ENCODE assay signal across 1 cellular context in genomic region chr19:54115071-54116063, GRCh38.
TF ChIP-seq lines count a peak whose summit lies in the region.

Gene PRPF31 (plus strand): TSS chr19:54115754. CDS start chr19:54118279, 2,525 bp downstream.
Gene TFPT (minus strand): TSS chr19:54115657. CDS start chr19:54115269, 388 bp downstream.

TF ChIP-seq in HepG2, 621 proteins besides CTCF, POLR2A, EP300 and RAD21 (continued from another document and continues in another):
- no peak; the same call in 1 of the 2 replicates for TF ChIP-seq SIX4 (CRISPR knock-in tag; IDR thresholded peaks at IDR 0.05)
- no peak; the same call in 1 of the 2 replicates for TF ChIP-seq TBX2 (CRISPR knock-in tag; IDR thresholded peaks at IDR 0.05; ENCODE audit: borderline replicate concordance)
- peak; percentile 95 for TF ChIP-seq YEATS2 (CRISPR knock-in tag; IDR thresholded peaks at IDR 0.05; ENCODE audit: borderline replicate concordance)
- 0 out of 2 replicates have a peak, but pooled peaks have one; percentile 52 for TF ChIP-seq HNRNPL (IDR thresholded peaks at IDR 0.05; ENCODE audit: low read depth, low read length)
- peak; percentile 86; the same call in 1 of the 2 replicates for TF ChIP-seq TARDBP (CRISPR knock-in tag; IDR thresholded peaks at IDR 0.05)
- peak; percentile 67; the same call in 1 of the 2 replicates for TF ChIP-seq FOXK2 (IDR thresholded peaks at IDR 0.05)
- TF ChIP-seq ZNF367 (CRISPR knock-in tag; IDR thresholded peaks at IDR 0.05; ENCODE audit: borderline replicate concordance) = no peak
- peak; percentile 67 for TF ChIP-seq PATZ1 (CRISPR knock-in tag; IDR thresholded peaks at IDR 0.05)
- TF ChIP-seq BHLHE40 (IDR thresholded peaks at IDR 0.05; ENCODE audit: low read length) = peak; percentile 37; the same call in 1 of the 2 replicates
- TF ChIP-seq AKAP8 (CRISPR knock-in tag; IDR thresholded peaks at IDR 0.05) = peak; percentile 15
- TF ChIP-seq BORCS8-MEF2B (CRISPR knock-in tag; IDR thresholded peaks at IDR 0.05) = peak; percentile 41; the same call in 1 of the 2 replicates
- TF ChIP-seq REST (IDR thresholded peaks at IDR 0.05; ENCODE audit: borderline replicate concordance in 1 of 2, low read depth in 1 of 2, low read length in 2 of 2) = no peak; a peak in 1 of 4 replicates
- no peak for TF ChIP-seq ZBTB21 (CRISPR knock-in tag; IDR thresholded peaks at IDR 0.05)
- TF ChIP-seq ZNF496 (CRISPR knock-in tag; IDR thresholded peaks at IDR 0.05; ENCODE audit: insufficient replicate concordance) = no peak
- no peak for TF ChIP-seq SATB2 (CRISPR knock-in tag; IDR thresholded peaks at IDR 0.05)
- TF ChIP-seq MEF2D (CRISPR knock-in tag; IDR thresholded peaks at IDR 0.05) = peak; percentile 88
- TF ChIP-seq MED13 (CRISPR knock-in tag; IDR thresholded peaks at IDR 0.05) = no peak
- peak; percentile 71; the same call in 1 of the 2 replicates for TF ChIP-seq ZNF670 (CRISPR knock-in tag; IDR thresholded peaks at IDR 0.05; ENCODE audit: borderline replicate concordance)
- peak; percentile 93; the same call in 1 of the 2 replicates for TF ChIP-seq ZNF337 (CRISPR knock-in tag; IDR thresholded peaks at IDR 0.05; ENCODE audit: borderline replicate concordance, low read depth)
- no peak for TF ChIP-seq THYN1 (CRISPR knock-in tag; IDR thresholded peaks at IDR 0.05; ENCODE audit: borderline replicate concordance, low read depth)
- TF ChIP-seq ZNF549 (CRISPR knock-in tag; IDR thresholded peaks at IDR 0.05) = no peak
- no peak for TF ChIP-seq NCOR1 (IDR thresholded peaks at IDR 0.05; ENCODE audit: borderline replicate concordance, low read length)
- 0 out of 2 replicates have a peak, but pooled peaks have one; percentile 35 for TF ChIP-seq PPARG (CRISPR knock-in tag; conservative IDR thresholded peaks at IDR 0.05)
- no peak for TF ChIP-seq NONO (IDR thresholded peaks at IDR 0.05)
- TF ChIP-seq NONO (CRISPR knock-in tag; conservative IDR thresholded peaks at IDR 0.05) = peak; percentile 95
- TF ChIP-seq CBX5 (CRISPR knock-in tag; IDR thresholded peaks at IDR 0.05; ENCODE audit: borderline replicate concordance) = peak; percentile 86; the same call in 1 of the 2 replicates
- TF ChIP-seq RFX3 (CRISPR knock-in tag; IDR thresholded peaks at IDR 0.05) = no peak
- peak; percentile 59; the same call in 1 of the 2 replicates for TF ChIP-seq ZNF317 (CRISPR knock-in tag; IDR thresholded peaks at IDR 0.05)
- no peak; the same call in 1 of the 2 replicates for TF ChIP-seq ZNF788 (CRISPR knock-in tag; IDR thresholded peaks at IDR 0.05; ENCODE audit: borderline replicate concordance)
- no peak for TF ChIP-seq ATF5 (CRISPR knock-in tag; IDR thresholded peaks at IDR 0.05; ENCODE audit: low read depth)
- no peak for TF ChIP-seq CERS6 (CRISPR knock-in tag; IDR thresholded peaks at IDR 0.05)
- peak; percentile 62; the same call in 1 of the 2 replicates for TF ChIP-seq MIXL1 (CRISPR knock-in tag; IDR thresholded peaks at IDR 0.05)
- peak; percentile 95; the same call in 1 of the 2 replicates for TF ChIP-seq ZNF34 (CRISPR knock-in tag; IDR thresholded peaks at IDR 0.05; ENCODE audit: borderline replicate concordance)
- TF ChIP-seq CREBL2 (CRISPR knock-in tag; IDR thresholded peaks at IDR 0.05; ENCODE audit: borderline replicate concordance) = no peak
- TF ChIP-seq SCMH1 (CRISPR knock-in tag; IDR thresholded peaks at IDR 0.05; ENCODE audit: borderline replicate concordance) = no peak
- 0 out of 2 replicates have a peak, but pooled peaks have one; percentile 46 for TF ChIP-seq ZNF577 (CRISPR knock-in tag; IDR thresholded peaks at IDR 0.05; ENCODE audit: borderline replicate concordance, low read depth)
- TF ChIP-seq ZFYVE20 (CRISPR knock-in tag; IDR thresholded peaks at IDR 0.05; ENCODE audit: borderline replicate concordance, low read depth) = no peak
- peak; percentile 55; the same call in 1 of the 2 replicates for TF ChIP-seq MTA1 (CRISPR knock-in tag; IDR thresholded peaks at IDR 0.05; ENCODE audit: borderline replicate concordance)
- TF ChIP-seq ZFP82 (CRISPR knock-in tag; IDR thresholded peaks at IDR 0.05; ENCODE audit: borderline replicate concordance) = peak; percentile 80; the same call in 1 of the 2 replicates
- peak; percentile 43; the same call in 1 of the 2 replicates for TF ChIP-seq HOMEZ (CRISPR knock-in tag; IDR thresholded peaks at IDR 0.05; ENCODE audit: low read depth)
- TF ChIP-seq ZNF737 (CRISPR knock-in tag; IDR thresholded peaks at IDR 0.05; ENCODE audit: borderline replicate concordance) = peak; percentile 68; the same call in 1 of the 2 replicates
- TF ChIP-seq ZNF740 (CRISPR knock-in tag; IDR thresholded peaks at IDR 0.05) = peak; percentile 75
- no peak for TF ChIP-seq ZBTB37 (CRISPR knock-in tag; IDR thresholded peaks at IDR 0.05)
- peak; percentile 62 for TF ChIP-seq GABPA (IDR thresholded peaks at IDR 0.05; ENCODE audit: low read depth, low read length)
- peak; percentile 90 for TF ChIP-seq GABPA (CRISPR knock-in tag; IDR thresholded peaks at IDR 0.05; ENCODE audit: low read depth)
- TF ChIP-seq HNF4G (IDR thresholded peaks at IDR 0.05; ENCODE audit: borderline replicate concordance, low read depth, low read length) = no peak
- TF ChIP-seq HNF4G (CRISPR knock-in tag; IDR thresholded peaks at IDR 0.05; ENCODE audit: borderline replicate concordance, low read depth) = no peak
- peak; percentile 46; the same call in 1 of the 2 replicates for TF ChIP-seq ETV5 (CRISPR knock-in tag; IDR thresholded peaks at IDR 0.05; ENCODE audit: borderline replicate concordance)
- TF ChIP-seq ZNF781 (CRISPR knock-in tag; IDR thresholded peaks at IDR 0.05; ENCODE audit: borderline replicate concordance, not compliant biosample characterization) = peak; percentile 88
- peak; percentile 86; the same call in 1 of the 2 replicates for TF ChIP-seq ZNF782 (CRISPR knock-in tag; IDR thresholded peaks at IDR 0.05; ENCODE audit: borderline replicate concordance)
- TF ChIP-seq JDP2 (CRISPR knock-in tag; IDR thresholded peaks at IDR 0.05; ENCODE audit: borderline replicate concordance) = no peak
- TF ChIP-seq MNT (IDR thresholded peaks at IDR 0.05) = peak; percentile 50
- peak; percentile 52; the same call in 1 of the 2 replicates for TF ChIP-seq ZSCAN21 (CRISPR knock-in tag; IDR thresholded peaks at IDR 0.05; ENCODE audit: borderline replicate concordance)
